ENCODE assay signal across 14 cellular contexts in the genomic region with DNA sequence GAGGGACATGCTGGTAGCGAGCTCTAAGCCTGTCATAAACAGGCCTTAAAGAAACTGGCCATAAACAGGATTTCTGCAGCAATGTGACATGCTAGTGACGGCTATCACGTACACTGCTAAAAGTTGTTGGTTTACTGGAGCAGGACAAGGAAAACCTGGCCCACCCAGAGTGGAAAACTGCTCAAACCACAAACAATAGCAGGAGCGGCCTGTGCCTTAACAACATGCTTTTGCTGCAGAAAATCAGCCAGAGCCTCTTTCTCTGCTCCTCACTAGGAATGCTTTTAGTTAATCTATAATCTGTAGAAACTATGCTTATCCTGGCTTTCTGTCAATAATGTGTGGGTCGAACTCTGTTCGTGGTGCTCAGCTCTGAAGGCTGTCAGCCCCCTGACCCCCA.
A peak's percentile ranks its signal among the peaks of the same experiment; 100 is the strongest.
DNase-seq lines count a peak whose midpoint lies in the region; ATAC-seq and TF ChIP-seq lines count a peak whose summit lies in the region.
"Had no signal": no experiment of that assay in that cellular context is flagged by ENCODE, and none has a peak within 500 bp of the region (broad histone marks: within the 10 kb centered on the region; RNA-seq: fewer than 3 reads in every experiment).

No MANE protein-coding gene starts in this region.

- WGBS in hepatocyte (ENCODE audit: low lambda C conversion rate, missing lambda C conversion rate) = 20% methylated on average over 6 of the region's 6 CpGs

- DNase-seq in SJCRH30 (no peak), hepatocyte (ENCODE audit: low spot score) (no peak), mucosa of gallbladder (ENCODE audit: low spot score) (peak; percentile 13), retina (peak; percentile 54), HuH-7.5 (ENCODE audit: low spot score) (no peak), medulla oblongata (ENCODE audit: extremely low spot score) (no peak)
- DNase-seq in activated CD8-positive, alpha-beta memory T cell treated with anti-CD3 and anti-CD28 coated beads, Interleukin-2, amount 10 ng/mL, durations not matched to agents 7 days and 5 days = no peak
- DNase-seq: DMS 273 treated with DMSO at 0.1 percent for 48 hours, GF-D8, NCI-H187, NCI-H226, SHP77 treated with DMSO at 0.1 percent for 48 hours had no signal

- no peaks in the 10 kb centered on the region for H3K36me3 Mint-ChIP-seq in activated CD8-positive, alpha-beta memory T cell treated with anti-CD3 and anti-CD28 coated beads, Interleukin-2, amount 10 ng/mL, durations not matched to agents 7 days and 5 days

- H2AFZ ChIP-seq in hepatocyte = peak overlapping the region; percentile 12

- H3K4me1 ChIP-seq in SJCRH30 = peaks cover 7% of the 10 kb centered on the region
- H3K4me1 ChIP-seq in hepatocyte (ENCODE audit: insufficient read depth) = peaks cover 36% of the 10 kb centered on the region

- peak overlapping the region; percentile 55 for H3K4me2 ChIP-seq in hepatocyte

- H3K4me3 ChIP-seq in SJCRH30 = no peak overlapping the region
- no peak overlapping the region for H3K4me3 ChIP-seq in hepatocyte

- no peak for TF ChIP-seq CTCF in hepatocyte (IDR thresholded peaks at IDR 0.05; ENCODE audit: poor library complexity)

- no peaks in the 10 kb centered on the region for H3K36me3 ChIP-seq in SJCRH30
- no peaks in the 10 kb centered on the region for H3K36me3 ChIP-seq in hepatocyte (replicated peaks; ENCODE audit: insufficient read depth, low read depth)

- H3K27ac Mint-ChIP-seq in activated CD8-positive, alpha-beta memory T cell treated with anti-CD3 and anti-CD28 coated beads, Interleukin-2, amount 10 ng/mL, durations not matched to agents 7 days and 5 days = no peak overlapping the region

- CTCF ChIA-PET in activated CD8-positive, alpha-beta memory T cell treated with anti-CD3 and anti-CD28 coated beads, Interleukin-2, amount 10 ng/mL, durations not matched to agents 7 days and 5 days (lab: Charles Lee) = interaction anchor here (1.7 kb wide), 1 partner anchor 292 kb away, joined by 4 read pairs; no protein-coding TSS in a partner anchor

- no peaks in the 10 kb centered on the region for H3K4me1 Mint-ChIP-seq in activated CD8-positive, alpha-beta memory T cell treated with anti-CD3 and anti-CD28 coated beads, Interleukin-2, amount 10 ng/mL, durations not matched to agents 7 days and 5 days

- H3K27me3 Mint-ChIP-seq in activated CD8-positive, alpha-beta memory T cell treated with anti-CD3 and anti-CD28 coated beads, Interleukin-2, amount 10 ng/mL, durations not matched to agents 7 days and 5 days = peaks cover 31% of the 10 kb centered on the region

- H3K9me3 Mint-ChIP-seq in activated CD8-positive, alpha-beta memory T cell treated with anti-CD3 and anti-CD28 coated beads, Interleukin-2, amount 10 ng/mL, durations not matched to agents 7 days and 5 days (ENCODE audit: low read depth) = no peaks in the 10 kb centered on the region

- no peaks in the 10 kb centered on the region for H3K9me2 ChIP-seq in hepatocyte (replicated peaks; ENCODE audit: insufficient read depth)

- no peaks in the 10 kb centered on the region for H3K27me3 ChIP-seq in SJCRH30
- H3K27me3 ChIP-seq in hepatocyte = no peaks in the 10 kb centered on the region

- no peak overlapping the region for H3K4me3 Mint-ChIP-seq in activated CD8-positive, alpha-beta memory T cell treated with anti-CD3 and anti-CD28 coated beads, Interleukin-2, amount 10 ng/mL, durations not matched to agents 7 days and 5 days

- H3K9me3 ChIP-seq in SJCRH30 (replicated peaks) = no peaks in the 10 kb centered on the region
- no peaks in the 10 kb centered on the region for H3K9me3 ChIP-seq in hepatocyte (ENCODE audit: low read depth)

- no peaks in the 10 kb centered on the region for H4K20me1 ChIP-seq in hepatocyte (ENCODE audit: insufficient read depth, poor library complexity, severe bottlenecking)

- peak overlapping the region; percentile 16; the same call in 1 of the 2 replicates for H3K27ac ChIP-seq in SJCRH30
- peak overlapping the region; percentile 70 for H3K27ac ChIP-seq in hepatocyte
- H3K27ac ChIP-seq: C4-2B had no signal

- peaks cover 18% of the 10 kb centered on the region for H3K79me2 ChIP-seq in hepatocyte

- no peak for ATAC-seq in GM21737 (IDR thresholded peaks at IDR 0.05; ENCODE audit: unreplicated experiment)
- ATAC-seq in activated CD8-positive, alpha-beta memory T cell treated with anti-CD3 and anti-CD28 coated beads, Interleukin-2, amount 10 ng/mL, durations not matched to agents 7 days and 5 days = no peak

Comparison
In these comparisons a context has a peak if more than half of its experiments do, and no peak if none do; other contexts are left out.
1. DNase-seq: peak in mucosa of gallbladder (single experiment) and retina (single experiment); none in SJCRH30 (0 of 2), hepatocyte (single experiment), HuH-7.5 (single experiment), medulla oblongata (single experiment) and activated CD8-positive, alpha-beta memory T cell treated with anti-CD3 and anti-CD28 coated beads, Interleukin-2, amount 10 ng/mL, durations not matched to agents 7 days and 5 days (single experiment).